10 cellular contexts compared by ENCODE assay signal in the genomic region with DNA sequence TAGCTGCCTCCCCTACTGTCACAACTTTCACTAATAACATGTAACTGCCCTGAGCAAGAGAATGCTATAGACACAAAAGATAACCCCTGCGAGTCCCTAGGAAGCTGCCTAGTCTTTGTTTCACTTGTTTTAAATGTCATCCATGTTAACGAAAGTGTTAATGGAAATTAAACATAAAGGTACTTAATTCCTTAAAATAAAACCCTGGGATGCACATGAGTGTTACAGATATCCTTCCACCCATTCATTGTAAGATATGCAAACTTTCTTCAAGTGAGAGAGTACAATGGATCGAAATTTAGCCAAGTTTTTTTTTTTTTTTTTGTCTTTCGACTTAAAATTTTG. TPM values are rescaled to one million over a fixed set of nuclear protein-coding genes. Genes with fewer than 3 reads are reported as not detected.
DNase-seq lines count a peak whose midpoint lies in the region; ATAC-seq and TF ChIP-seq lines count a peak whose summit lies in the region.
"Had no signal": no experiment of that assay in that cellular context is flagged by ENCODE, and none has a peak within 500 bp of the region (broad histone marks: within the 10 kb centered on the region; RNA-seq: fewer than 3 reads in every experiment).

No MANE protein-coding gene starts in this region.

- H3K27ac ChIP-seq in cardiac muscle cell = peak overlapping the region; percentile 83
- H3K27ac ChIP-seq in upper lobe of right lung = peak overlapping the region; percentile 70

- H3K4me3 Mint-ChIP-seq in MCF 10A (ENCODE audit: unreplicated experiment) (peak overlapping the region; percentile 94), memory B cell (peak overlapping the region; percentile 94)

- H3K4me3 ChIP-seq in cardiac muscle cell (peak overlapping the region; percentile 90), upper lobe of right lung (peak overlapping the region; percentile 65)

- ATAC-seq in memory B cell (ENCODE audit: low read depth) (no peak), upper lobe of right lung (no peak), GM19467 (IDR thresholded peaks at IDR 0.05; ENCODE audit: unreplicated experiment) (no peak)

- H3K27ac Mint-ChIP-seq in MCF 10A (ENCODE audit: low read depth, unreplicated experiment) (peak overlapping the region; percentile 73), memory B cell (peak overlapping the region; percentile 94)
- H3K27ac Mint-ChIP-seq: activated naive CD4-positive, alpha-beta T cell treated with anti-CD3 and anti-CD28 coated beads, Interleukin-2, amount 10 ng/mL, durations not matched to agents 7 days and 5 days had no signal

- CTCF ChIA-PET in MCF 10A (lab: Yijun Ruan, JAX) = interaction anchor here (0.6 to 7.3 kb wide), 18 partner anchors 9 to 613 kb away, joined by 3 to 61 read pairs (median 5); no protein-coding TSS in a partner anchor

- H3K9me3 Mint-ChIP-seq in MCF 10A (ENCODE audit: unreplicated experiment) (no peaks in the 10 kb centered on the region), memory B cell (no peaks in the 10 kb centered on the region)
- H3K9me3 Mint-ChIP-seq: activated naive CD4-positive, alpha-beta T cell treated with anti-CD3 and anti-CD28 coated beads, Interleukin-2, amount 10 ng/mL, durations not matched to agents 7 days and 5 days had no signal

- H3K4me1 ChIP-seq in cardiac muscle cell (ENCODE audit: low read depth) = peaks cover 14% of the 10 kb centered on the region
- H3K4me1 ChIP-seq in upper lobe of right lung = peaks cover 14% of the 10 kb centered on the region

- intact Hi-C loops in cardiac septum (cut with DNase I) (loop anchor here (2.0 kb wide), 1 partner anchor 27 kb away; no protein-coding TSS in a partner anchor), MCF 10A (cut with micrococcal nuclease) (loop anchor here (1.0 kb wide), 1 partner anchor 32 kb away; no protein-coding TSS in a partner anchor), upper lobe of right lung (cut with DNase I) (no loop called here)

- H3K27me3 ChIP-seq in cardiac muscle cell (no peaks in the 10 kb centered on the region), upper lobe of right lung (no peaks in the 10 kb centered on the region)

- no peak for DNase-seq in cardiac muscle cell (ENCODE audit: low read depth in 1 of 2, low spot score in 1 of 2)
- no peak for DNase-seq in cardiac septum (ENCODE audit: low spot score)
- no peak for DNase-seq in MCF 10A (ENCODE audit: unreplicated experiment)
- no peak for DNase-seq in memory B cell (ENCODE audit: low spot score in 2 of 2)
- DNase-seq in upper lobe of right lung = no peak
- DNase-seq in iPS-NIHi11 (ENCODE audit: low spot score) = no peak
- no peak for DNase-seq in activated CD4-positive, alpha-beta T cell treated with anti-CD3 and anti-CD28 coated beads for 1 hour
- DNase-seq: activated naive CD4-positive, alpha-beta T cell treated with anti-CD3 and anti-CD28 coated beads, Interleukin-2, amount 10 ng/mL, durations not matched to agents 7 days and 5 days; stimulated activated CD4-positive, alpha-beta T cell treated with anti-CD3 and anti-CD28 coated beads, Interleukin-15, amount 100 ng/mL, for 24 hours had no signal

- H3K4me1 Mint-ChIP-seq in MCF 10A (ENCODE audit: insufficient read depth, unreplicated experiment) (peaks cover 58% of the 10 kb centered on the region), memory B cell (peaks cover 36% of the 10 kb centered on the region)

- no peaks in the 10 kb centered on the region for H3K36me3 ChIP-seq in cardiac muscle cell
- no peaks in the 10 kb centered on the region for H3K36me3 ChIP-seq in upper lobe of right lung

- TF ChIP-seq CTCF in cardiac muscle cell (IDR thresholded peaks at IDR 0.05; ENCODE audit: low read depth, low read length) (no peak), MCF 10A (IDR thresholded peaks at IDR 0.05; ENCODE audit: unreplicated experiment) (no peak), upper lobe of right lung (IDR thresholded peaks at IDR 0.05) (no peak)

- POLR2A ChIA-PET in MCF 10A (lab: Yijun Ruan, JAX) = interaction anchor here (0.6 to 7.6 kb wide), 11 partner anchors 10 to 341 kb away, joined by 3 to 136 read pairs (median 4); no protein-coding TSS in a partner anchor

- TSS peak; percentile 35 for BruUV-seq in MCF 10A (replicated peaks; lab: Mats Ljungman, UMichigan)

- H3K36me3 Mint-ChIP-seq in MCF 10A (ENCODE audit: insufficient read depth, unreplicated experiment) (no peaks in the 10 kb centered on the region), memory B cell (no peaks in the 10 kb centered on the region)
- H3K36me3 Mint-ChIP-seq: activated naive CD4-positive, alpha-beta T cell treated with anti-CD3 and anti-CD28 coated beads, Interleukin-2, amount 10 ng/mL, durations not matched to agents 7 days and 5 days had no signal

- H3K9me3 ChIP-seq in cardiac muscle cell (ENCODE audit: low read depth) (no peaks in the 10 kb centered on the region), upper lobe of right lung (no peaks in the 10 kb centered on the region)

- H3K27me3 Mint-ChIP-seq in MCF 10A (ENCODE audit: insufficient read depth, unreplicated experiment) (no peaks in the 10 kb centered on the region), memory B cell (no peaks in the 10 kb centered on the region)

RNA-seq across cellular contexts. Expression of a gene that starts 1.4 kb away (rescaled TPM):
- total RNA-seq in cardiac muscle cell = 20.6 and 22.5 TPM in 2 replicates
- 23.1 and 27.9 TPM in 2 replicates for polyA plus RNA-seq in cardiac muscle cell
- 25.7 TPM for total RNA-seq in cardiac septum
- 21.2 and 32.0 TPM in 2 replicates for total RNA-seq in MCF 10A (2022)
- 47.2 TPM for total RNA-seq in upper lobe of right lung
